ENCODE assay signal across 1 cellular context in the genomic region with DNA sequence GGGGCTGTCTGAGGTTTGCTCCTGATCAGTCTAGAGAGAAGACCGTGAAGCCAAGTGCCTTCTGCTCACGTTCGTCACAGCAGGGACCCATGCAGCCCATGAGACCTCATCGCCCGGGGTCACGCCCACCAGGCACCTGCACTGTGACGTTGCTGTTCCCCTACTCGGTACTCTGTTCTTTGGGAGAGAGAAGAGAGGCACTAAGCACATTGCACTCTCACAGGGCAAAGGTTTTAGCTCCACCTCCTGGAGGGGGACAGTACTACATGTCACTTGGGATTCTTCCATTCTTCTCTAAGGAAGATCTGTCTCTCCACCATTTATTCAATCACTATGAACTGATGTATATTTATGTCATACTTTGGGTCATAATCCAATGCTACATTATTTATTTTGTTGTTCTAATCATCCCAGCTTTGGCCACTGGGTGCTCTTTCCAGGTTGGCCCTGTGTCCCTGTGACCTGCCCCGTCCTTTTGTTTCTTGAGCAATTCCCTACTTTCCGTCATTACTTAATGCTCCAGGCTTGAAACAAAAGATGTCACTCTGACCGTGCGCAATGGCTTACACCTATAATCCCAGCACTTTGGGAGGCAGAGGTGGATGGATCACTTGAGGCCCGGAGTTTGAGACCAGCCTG.
A peak's percentile ranks its signal among the peaks of the same experiment; 100 is the strongest.
TF ChIP-seq lines count a peak whose summit lies in the region.

No MANE protein-coding gene starts in this region.

TF ChIP-seq in H1, 55 proteins besides CTCF, POLR2A, EP300 and RAD21:
- no peak for TF ChIP-seq MAFK (IDR thresholded peaks at IDR 0.05; ENCODE audit: low read depth, low read length)
- TF ChIP-seq, protein P1, sequence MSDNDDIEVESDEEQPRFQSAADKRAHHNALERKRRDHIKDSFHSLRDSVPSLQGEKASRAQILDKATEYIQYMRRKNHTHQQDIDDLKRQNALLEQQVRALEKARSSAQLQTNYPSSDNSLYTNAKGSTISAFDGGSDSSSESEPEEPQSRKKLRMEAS (IDR thresholded peaks at IDR 0.05), result peak; percentile 52; the same call in 1 of the 2 replicates
- TF ChIP-seq FOSL1 (IDR thresholded peaks at IDR 0.05; ENCODE audit: insufficient read depth, low read depth, low read length), result 0 out of 2 replicates have a peak, but pooled peaks have one; percentile 55
- peak; percentile 75 for TF ChIP-seq CREB1 (IDR thresholded peaks at IDR 0.05)
